In the genomic region with DNA sequence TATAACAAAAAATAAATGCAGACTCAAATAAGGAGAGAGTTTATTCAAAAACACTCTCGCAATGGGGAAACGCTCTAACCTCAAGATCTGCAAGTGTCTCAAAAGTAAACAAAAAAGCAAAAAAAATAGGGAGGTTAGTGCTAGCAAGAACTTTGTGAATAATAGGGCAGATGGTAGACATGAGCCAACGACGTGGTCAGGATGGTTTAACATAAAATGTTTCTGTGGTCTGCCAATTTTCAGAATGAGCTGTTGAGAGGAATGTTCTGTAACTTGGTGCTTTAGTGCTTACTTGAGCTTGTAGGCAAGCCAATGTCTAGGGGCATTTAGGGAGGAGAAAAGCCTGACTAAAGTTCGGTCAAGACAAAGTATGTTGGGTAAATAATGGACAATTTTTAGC, we compare ENCODE assay signal across 13 cellular contexts.
DNase-seq lines count a peak whose midpoint lies in the region; ATAC-seq and TF ChIP-seq lines count a peak whose summit lies in the region.
"Had no signal": no experiment of that assay in that cellular context is flagged by ENCODE, and none has a peak within 500 bp of the region (broad histone marks: within the 10 kb centered on the region; RNA-seq: fewer than 3 reads in every experiment).

No MANE protein-coding gene starts in this region.

- H3K4me3 ChIP-seq in Jurkat, Clone E6-1 (ENCODE audit: low read length) = no peak overlapping the region
- no peak overlapping the region for H3K4me3 ChIP-seq in dorsolateral prefrontal cortex
- H3K4me3 ChIP-seq: BLaER1 treated with 17β-estradiol and CSF1 and Interleukin-3, amounts not matched to agents 10 nM and 100 nM had no signal

- no peaks in the 10 kb centered on the region for H3K27me3 ChIP-seq in dorsolateral prefrontal cortex
- H3K27me3 ChIP-seq: BLaER1 treated with 17β-estradiol and CSF1 and Interleukin-3, amounts not matched to agents 10 nM and 100 nM had no signal

- no peak for ATAC-seq in GM21786 (IDR thresholded peaks at IDR 0.05; ENCODE audit: unreplicated experiment)
- ATAC-seq in GM19463 (IDR thresholded peaks at IDR 0.05; ENCODE audit: unreplicated experiment) = no peak
- ATAC-seq: HCT116 had no signal

- H3K27ac ChIP-seq in 22Rv1 = peak overlapping the region; percentile 60
- no peak overlapping the region for H3K27ac ChIP-seq in dorsolateral prefrontal cortex
- H3K27ac ChIP-seq: BLaER1 treated with 17β-estradiol and CSF1 and Interleukin-3, amounts not matched to agents 10 nM and 100 nM had no signal

- DNase-seq in Jurkat, Clone E6-1 (ENCODE audit: low read depth, low spot score) = peak; percentile 22
- DNase-seq in NCI-H226 (peak; percentile 2), astrocyte of the hippocampus (ENCODE audit: low read depth, low spot score) (peak; percentile 2), dorsolateral prefrontal cortex (no peak)
- DNase-seq: ACHN; CD4-positive, CD25-positive, alpha-beta regulatory T cell; DMS53; GF-D8 had no signal

- TF ChIP-seq CTCF in 22Rv1 (IDR thresholded peaks at IDR 0.05) (no peak), dorsolateral prefrontal cortex (IDR thresholded peaks at IDR 0.05 in 54 of 56, conservative IDR thresholded peaks at IDR 0.05 in 2 of 56; ENCODE audit: low read depth in 1 of 56, partially characterized antibody in 56 of 56) (no peak)

- intact Hi-C loops in dorsolateral prefrontal cortex (cut with DNase I) = no loop called here

Comparison
In these comparisons a context has a peak if more than half of its experiments do, and no peak if none do; other contexts are left out.
1. DNase-seq: peak in Jurkat, Clone E6-1 (single experiment), NCI-H226 (single experiment) and astrocyte of the hippocampus (single experiment); none in dorsolateral prefrontal cortex (0 of 10).